8 cellular contexts compared by ENCODE assay signal in genomic region chr6:127420558-127420957, GRCh38. TPM values are rescaled to one million over a fixed set of nuclear protein-coding genes. Genes with fewer than 3 reads are reported as not detected.
A peak's percentile ranks its signal among the peaks of the same experiment; 100 is the strongest.
DNase-seq lines count a peak whose midpoint lies in the region; ATAC-seq and TF ChIP-seq lines count a peak whose summit lies in the region.

No MANE protein-coding gene starts in this region.

- WGBS in trophoblast cell (ENCODE audit: extremely low coverage, insufficient coverage, insufficient read length) = no CpG with 5 or more reads among the region's 2 CpGs

- H3K9ac ChIP-seq in HUES48 (ENCODE audit: low read depth, low read length) (no peak overlapping the region), trophoblast cell (ENCODE audit: low read length) (no peak overlapping the region)

- H3K36me3 ChIP-seq in HUES48 (ENCODE audit: control insufficient read depth, insufficient read depth, low read length) (no peaks in the 10 kb centered on the region), trophoblast cell (ENCODE audit: control insufficient read depth in 1 of 2, insufficient read depth in 2 of 2, low read length in 2 of 2) (no peaks in the 10 kb centered on the region), upper lobe of right lung (no peaks in the 10 kb centered on the region)

- no peak overlapping the region for H2BK12ac ChIP-seq in trophoblast cell (ENCODE audit: low read length)

- no peak overlapping the region for H3K4me2 ChIP-seq in trophoblast cell (ENCODE audit: low read length)

- H3K9me3 ChIP-seq in HUES48 (ENCODE audit: control insufficient read depth, insufficient read depth, low read length) = no peaks in the 10 kb centered on the region
- no peaks in the 10 kb centered on the region for H3K9me3 ChIP-seq in trophoblast cell (ENCODE audit: insufficient read depth, low read depth, low read length)
- no peaks in the 10 kb centered on the region for H3K9me3 ChIP-seq in upper lobe of right lung

- no peak overlapping the region for H2AK5ac ChIP-seq in trophoblast cell (ENCODE audit: low read length)

- H4K12ac ChIP-seq in trophoblast cell (ENCODE audit: low read depth, low read length) = no peak overlapping the region

- H3K4me1 ChIP-seq in HUES48 (ENCODE audit: control insufficient read depth, insufficient read depth, low read length) (peaks cover 8% of the 10 kb centered on the region), foreskin keratinocyte (peaks cover 22% of the 10 kb centered on the region), trophoblast cell (ENCODE audit: control insufficient read depth in 1 of 2, insufficient read depth in 2 of 2, low read length in 2 of 2) (no peaks in the 10 kb centered on the region), upper lobe of right lung (no peaks in the 10 kb centered on the region)

- intact Hi-C loops in upper lobe of right lung (cut with DNase I) = no loop called here

- H2BK120ac ChIP-seq in trophoblast cell (ENCODE audit: insufficient read depth, low read length, poor library complexity) = no peak overlapping the region

- no peak overlapping the region for H2AFZ ChIP-seq in trophoblast cell (ENCODE audit: insufficient read depth, low read length, poor library complexity)

- H3K27ac ChIP-seq in HUES48 (ENCODE audit: low read depth, low read length) (peak overlapping the region; percentile 78), RWPE1 (no peak overlapping the region), foreskin keratinocyte (no peak overlapping the region), trophoblast cell (ENCODE audit: low read depth, low read length) (no peak overlapping the region), upper lobe of right lung (no peak overlapping the region)

- no peak overlapping the region for H4K91ac ChIP-seq in trophoblast cell (ENCODE audit: low read depth, low read length)

- ATAC-seq in GM21576 (IDR thresholded peaks at IDR 0.05; ENCODE audit: unreplicated experiment) = peak; percentile 100
- peak; percentile 100 for ATAC-seq in foreskin keratinocyte
- peak; percentile 100 for ATAC-seq in upper lobe of right lung

- DNase-seq in EL = peak; percentile 93
- peak; percentile 81 for DNase-seq in RWPE1 (ENCODE audit: low spot score)
- DNase-seq in activated T-helper 1 cell treated with Interleukin-2 at 50 U/mL for 16 hours (ENCODE audit: low read depth) = peak; percentile 30
- peak; percentile 78 to 89 for DNase-seq in foreskin keratinocyte
- peak; percentile 67 to 72 for DNase-seq in trophoblast cell
- DNase-seq in upper lobe of right lung = no peak

- no peak overlapping the region for H3K14ac ChIP-seq in trophoblast cell (ENCODE audit: low read length)

- H3K18ac ChIP-seq in trophoblast cell (ENCODE audit: low read length) = no peak overlapping the region

- no peak overlapping the region for H2BK5ac ChIP-seq in trophoblast cell (ENCODE audit: low read depth, low read length, poor library complexity)

- no peak overlapping the region for H4K8ac ChIP-seq in trophoblast cell (ENCODE audit: low read depth, low read length)

- H3K4me3 ChIP-seq in HUES48 (ENCODE audit: low read depth, low read length) (no peak overlapping the region), trophoblast cell (ENCODE audit: low read depth, low read length) (no peak overlapping the region), upper lobe of right lung (no peak overlapping the region)

- no peak overlapping the region for H3K4ac ChIP-seq in trophoblast cell (ENCODE audit: low read depth, low read length)

- TF ChIP-seq CTCF in RWPE1 (conservative IDR thresholded peaks at IDR 0.05; ENCODE audit: low read depth) (peak; percentile 52), foreskin keratinocyte (conservative IDR thresholded peaks at IDR 0.05) (peak; percentile 72), upper lobe of right lung (IDR thresholded peaks at IDR 0.05) (peak; percentile 55)

- no peak overlapping the region for H3K23ac ChIP-seq in trophoblast cell (ENCODE audit: low read length)

- POLR2A ChIA-PET in RWPE1 (lab: Yijun Ruan, JAX; ENCODE audit: low non-redundant PET) = interaction anchor here (0.5 kb wide), 1 partner anchor 119 kb away, joined by 3 read pairs; no protein-coding TSS in a partner anchor

- H3K27me3 ChIP-seq in HUES48 (ENCODE audit: control insufficient read depth, insufficient read depth, low read length) (no peaks in the 10 kb centered on the region), foreskin keratinocyte (no peaks in the 10 kb centered on the region), trophoblast cell (ENCODE audit: insufficient read depth, low read length) (no peaks in the 10 kb centered on the region), upper lobe of right lung (no peaks in the 10 kb centered on the region)

- H3K79me2 ChIP-seq in trophoblast cell (ENCODE audit: control insufficient read depth, insufficient read depth, low read length, poor library complexity) = no peaks in the 10 kb centered on the region

- H3K79me1 ChIP-seq in trophoblast cell (ENCODE audit: low read length) = no peaks in the 10 kb centered on the region

- CTCF ChIA-PET in RWPE1 (lab: Yijun Ruan, JAX) = interaction anchor here (0.5 to 1.0 kb wide), 3 partner anchors 77 to 1578 kb away, joined by 3 to 7 read pairs (median 4); no protein-coding TSS in a partner anchor

RNA-seq across cellular contexts. Expression of gene KIAA0408, which starts 38.6 kb away (rescaled TPM):
- total RNA-seq in foreskin keratinocyte (0.03 TPM in 1 of 2 replicates, not detected in the other), upper lobe of right lung (55.0 TPM)
- not detected in 2 replicates for polyA plus RNA-seq in foreskin keratinocyte
- polyA plus RNA-seq in trophoblast cell (2013) = 0.03 TPM in 2 replicates

Comparison
In these comparisons a context has a peak if more than half of its experiments do, and no peak if none do; other contexts are left out.
1. RNA of gene KIAA0408, which starts 38.6 kb away (total RNA-seq): 55.0 TPM in upper lobe of right lung (single experiment); 0.03 TPM in foreskin keratinocyte; every median in the first group is over 10 times any median in the second.
2. Peak in every context shown above with its lines, with median percentiles within 50 percentile points of each other: ATAC-seq and CTCF ChIP-seq.